15 cellular contexts compared by ENCODE assay signal in the genomic region with DNA sequence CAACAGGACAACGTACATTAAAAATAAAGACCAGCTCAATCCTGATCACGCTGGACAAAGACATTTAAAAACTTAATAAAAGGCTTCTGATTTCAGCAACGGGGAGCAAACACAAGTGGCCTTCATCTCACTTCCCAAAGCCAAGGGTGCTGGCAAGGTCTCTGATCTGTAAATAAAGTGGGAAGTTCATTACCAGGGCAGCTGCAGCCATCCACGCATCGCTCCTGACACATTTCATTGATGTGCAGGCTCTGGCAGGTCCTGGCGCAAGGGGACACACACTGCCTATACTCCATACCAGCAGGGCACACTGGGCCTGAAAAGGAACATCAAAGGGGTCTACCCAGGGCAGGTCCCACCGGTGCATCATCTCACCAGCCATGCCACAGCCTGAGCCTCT. TPM values are rescaled to one million over a fixed set of nuclear protein-coding genes. Genes with fewer than 3 reads are reported as not detected.
"Had no signal": no experiment of that assay in that cellular context is flagged by ENCODE, and none has a peak within 500 bp of the region (broad histone marks: within the 10 kb centered on the region; RNA-seq: fewer than 3 reads in every experiment).

No MANE protein-coding gene starts in this region.

- H3K9ac ChIP-seq: neural progenitor cell had no signal

- H3K27ac Mint-ChIP-seq: activated CD4-positive, alpha-beta memory T cell treated with anti-CD3 and anti-CD28 coated beads for 36 hours; activated naive CD8-positive, alpha-beta T cell treated with anti-CD3 and anti-CD28 coated beads for 36 hours; dendritic cell treated with granulocyte-macrophage colony-stimulating factor and Interleukin-4, amounts not matched to agents 40 ng/mL and 50 ng/mL, for 4 days; mesothelial cell of epicardium; neural progenitor cell had no signal

- H3K9me3 ChIP-seq: tibial artery had no signal

- H3K4me2 ChIP-seq: neural progenitor cell had no signal

- ATAC-seq: effector memory CD8-positive, alpha-beta T cell; left ventricle myocardium superior had no signal

- H3K9me3 Mint-ChIP-seq: activated CD4-positive, alpha-beta memory T cell treated with anti-CD3 and anti-CD28 coated beads for 36 hours; activated naive CD8-positive, alpha-beta T cell treated with anti-CD3 and anti-CD28 coated beads for 36 hours; dendritic cell treated with granulocyte-macrophage colony-stimulating factor and Interleukin-4, amounts not matched to agents 40 ng/mL and 50 ng/mL, for 4 days; effector memory CD8-positive, alpha-beta T cell; mesothelial cell of epicardium; neural progenitor cell had no signal

- H3K36me3 Mint-ChIP-seq: activated CD4-positive, alpha-beta memory T cell treated with anti-CD3 and anti-CD28 coated beads for 36 hours; mesothelial cell of epicardium; neural progenitor cell had no signal

- H3K4me3 Mint-ChIP-seq: activated CD4-positive, alpha-beta memory T cell treated with anti-CD3 and anti-CD28 coated beads for 36 hours; activated naive CD8-positive, alpha-beta T cell treated with anti-CD3 and anti-CD28 coated beads for 36 hours; dendritic cell treated with granulocyte-macrophage colony-stimulating factor and Interleukin-4, amounts not matched to agents 40 ng/mL and 50 ng/mL, for 4 days; effector memory CD8-positive, alpha-beta T cell; mesothelial cell of epicardium; neural progenitor cell had no signal

- H3K27ac ChIP-seq: brain microvascular endothelial cell, neural progenitor cell, tibial artery had no signal

- DNase-seq: activated CD4-positive, alpha-beta memory T cell treated with anti-CD3 and anti-CD28 coated beads for 36 hours; activated CD4-positive, alpha-beta T cell treated with anti-CD3 and anti-CD28 coated beads for 1 hour; activated gamma-delta T cell treated with Interleukin-2 at 50 U/mL for 16 hours; activated naive CD8-positive, alpha-beta T cell treated with anti-CD3 and anti-CD28 coated beads for 36 hours; activated T-cell treated with anti-CD3 and anti-CD28 coated beads, Interleukin-2, amount 50 U/mL, for 48 hours; brain microvascular endothelial cell; cerebellar nuclear complex; effector memory CD8-positive, alpha-beta T cell; left ventricle myocardium superior; posterior cingulate gyrus; small intestine; tibial artery had no signal

- H2AFZ ChIP-seq: neural progenitor cell had no signal

- H3K4me3 ChIP-seq: neural progenitor cell, tibial artery had no signal

- H3K36me3 ChIP-seq: brain microvascular endothelial cell, neural progenitor cell, tibial artery had no signal

- FAIRE-seq: small intestine had no signal

- H3K27me3 ChIP-seq: brain microvascular endothelial cell, neural progenitor cell had no signal

RNA-seq across cellular contexts. Expression of a gene that starts 51.0 kb away (rescaled TPM):
- total RNA-seq: activated CD4-positive, alpha-beta memory T cell treated with anti-CD3 and anti-CD28 coated beads for 36 hours had no signal
